20 cellular contexts compared by ENCODE assay signal in the genomic region with DNA sequence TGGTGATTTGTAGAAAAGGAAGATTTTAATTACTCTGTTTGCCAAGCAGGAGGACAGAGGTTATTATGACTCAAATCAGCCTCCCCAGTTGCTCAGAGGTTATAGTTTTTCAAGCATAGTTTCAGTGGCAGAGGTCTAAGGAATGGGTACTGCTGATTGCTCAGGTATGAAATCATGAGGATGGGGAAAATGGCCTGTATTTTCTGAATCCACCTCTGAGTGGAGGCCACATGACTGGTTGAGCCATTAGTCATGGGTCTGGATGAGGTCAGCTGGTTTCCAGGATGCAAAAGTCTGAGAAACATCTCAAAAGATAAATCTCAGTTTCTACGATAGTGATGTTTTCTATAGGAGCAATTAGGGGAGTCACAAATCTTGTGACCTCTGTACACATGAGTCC.
DNase-seq lines count a peak whose midpoint lies in the region; ATAC-seq and FAIRE-seq lines count a peak whose summit lies in the region.
"Had no signal": no experiment of that assay in that cellular context is flagged by ENCODE, and none has a peak within 500 bp of the region (broad histone marks: within the 10 kb centered on the region; RNA-seq: fewer than 3 reads in every experiment).

No MANE protein-coding gene starts in this region.

- peaks cover 3 to 9% of the 10 kb centered on the region in 2 donors for H3K9me3 Mint-ChIP-seq in activated T-cell treated with anti-CD3 and anti-CD28 coated beads, Interleukin-2, amount 50 U/mL, for 72 hours
- peaks cover 6% of the 10 kb centered on the region for H3K9me3 Mint-ChIP-seq in stimulated activated effector memory CD8-positive, alpha-beta T cell treated with anti-CD3 and anti-CD28 coated beads, Interleukin-12 subunit alpha, Interleukin-12 subunit beta, amount 100 ng/mL, for 72 hours
- H3K9me3 Mint-ChIP-seq: type B pancreatic cell had no signal

- peak; percentile 51 for FAIRE-seq in RCC 7860 (lab: Jason Lieb, UNC)
- FAIRE-seq: A204.1, pancreas had no signal

- H3K27ac Mint-ChIP-seq in activated T-cell treated with anti-CD3 and anti-CD28 coated beads, Interleukin-2, amount 50 U/mL, for 72 hours, result no peak overlapping the region
- no peak overlapping the region for H3K27ac Mint-ChIP-seq in stimulated activated effector memory CD8-positive, alpha-beta T cell treated with anti-CD3 and anti-CD28 coated beads, Interleukin-12 subunit alpha, Interleukin-12 subunit beta, amount 100 ng/mL, for 72 hours
- H3K27ac Mint-ChIP-seq: naive thymus-derived CD8-positive, alpha-beta T cell; stimulated activated naive CD8-positive, alpha-beta T cell treated with anti-CD3 and anti-CD28 coated beads, Interleukin-15, Interleukin-2, amounts not matched to agents 100 ng/mL and 50 ng/mL, for 24 hours; type B pancreatic cell had no signal

- peak; percentile 63 to 74 for ATAC-seq in activated T-cell treated with anti-CD3 and anti-CD28 coated beads, Interleukin-2, amount 50 U/mL, for 72 hours (replicated peaks in 1 of 2)
- ATAC-seq in stimulated activated effector memory CD8-positive, alpha-beta T cell treated with anti-CD3 and anti-CD28 coated beads, Interleukin-12 subunit alpha, Interleukin-12 subunit beta, amount 100 ng/mL, for 72 hours, result peak; percentile 3
- no peak for ATAC-seq in HG03039 (IDR thresholded peaks at IDR 0.05; ENCODE audit: unreplicated experiment)
- ATAC-seq: naive thymus-derived CD8-positive, alpha-beta T cell had no signal

- H3K4me1 Mint-ChIP-seq in activated T-cell treated with anti-CD3 and anti-CD28 coated beads, Interleukin-2, amount 50 U/mL, for 72 hours (ENCODE audit: low read depth), result no peaks in the 10 kb centered on the region
- no peaks in the 10 kb centered on the region for H3K4me1 Mint-ChIP-seq in stimulated activated effector memory CD8-positive, alpha-beta T cell treated with anti-CD3 and anti-CD28 coated beads, Interleukin-12 subunit alpha, Interleukin-12 subunit beta, amount 100 ng/mL, for 72 hours
- H3K4me1 Mint-ChIP-seq: naive thymus-derived CD8-positive, alpha-beta T cell had no signal

- DNase-seq in activated T-cell treated with anti-CD3 and anti-CD28 coated beads, Interleukin-2, amount 50 U/mL, for 72 hours, result no peak
- no peak for DNase-seq in activated T-cell treated with anti-CD3 and anti-CD28 coated beads, Interleukin-2, amount 50 U/mL, for 48 hours
- DNase-seq in RCC 7860 (ENCODE audit: low spot score) (peak; percentile 25), fibroblast of peridontal ligament (ENCODE audit: extremely low read depth) (peak; percentile 2), NCI-H2196 treated with DMSO at 0.1 percent for 48 hours (lab: John Stamatoyannopoulos, UW; ENCODE audit: unreplicated experiment) (no peak), LoVo (ENCODE audit: low spot score) (no peak)
- no peak for DNase-seq in stimulated activated effector memory CD8-positive, alpha-beta T cell treated with anti-CD3 and anti-CD28 coated beads, Interleukin-12 subunit alpha, Interleukin-12 subunit beta, amount 100 ng/mL, for 72 hours (ENCODE audit: low spot score in 2 of 2)
- DNase-seq: activated CD8-positive, alpha-beta memory T cell treated with anti-CD3 and anti-CD28 coated beads, Interleukin-2, amount 50 U/mL, for 48 hours; activated naive CD4-positive, alpha-beta T cell; aorta; KG1; naive thymus-derived CD8-positive, alpha-beta T cell; NCI-H2081 treated with DMSO at 0.1 percent for 48 hours; NCI-H524; pancreas; stimulated activated CD4-positive, alpha-beta T cell treated with anti-CD3 and anti-CD28 coated beads, Interleukin-1b, Interleukin-23, amount 100 ng/mL, for 48 hours had no signal

- peaks cover 0 to 1% of the 10 kb centered on the region in 2 donors for H3K36me3 Mint-ChIP-seq in activated T-cell treated with anti-CD3 and anti-CD28 coated beads, Interleukin-2, amount 50 U/mL, for 72 hours (ENCODE audit: insufficient read depth in 2 of 2)
- no peaks in the 10 kb centered on the region for H3K36me3 Mint-ChIP-seq in stimulated activated effector memory CD8-positive, alpha-beta T cell treated with anti-CD3 and anti-CD28 coated beads, Interleukin-12 subunit alpha, Interleukin-12 subunit beta, amount 100 ng/mL, for 72 hours
- H3K36me3 Mint-ChIP-seq: type B pancreatic cell had no signal

- peaks cover 6% of the 10 kb centered on the region for H3K27me3 Mint-ChIP-seq in activated T-cell treated with anti-CD3 and anti-CD28 coated beads, Interleukin-2, amount 50 U/mL, for 72 hours (ENCODE audit: low read depth)
- H3K27me3 Mint-ChIP-seq: type B pancreatic cell had no signal

- no peak overlapping the region for H3K4me3 Mint-ChIP-seq in activated T-cell treated with anti-CD3 and anti-CD28 coated beads, Interleukin-2, amount 50 U/mL, for 72 hours
- no peak overlapping the region for H3K4me3 Mint-ChIP-seq in stimulated activated effector memory CD8-positive, alpha-beta T cell treated with anti-CD3 and anti-CD28 coated beads, Interleukin-12 subunit alpha, Interleukin-12 subunit beta, amount 100 ng/mL, for 72 hours
- H3K4me3 Mint-ChIP-seq: naive thymus-derived CD8-positive, alpha-beta T cell; stimulated activated naive CD8-positive, alpha-beta T cell treated with anti-CD3 and anti-CD28 coated beads, Interleukin-15, Interleukin-2, amounts not matched to agents 100 ng/mL and 50 ng/mL, for 24 hours; type B pancreatic cell had no signal

Comparison
In these comparisons a context has a peak if more than half of its experiments do, and no peak if none do; other contexts are left out.
1. DNase-seq: peak in RCC 7860 (single experiment) and fibroblast of peridontal ligament (single experiment); none in activated T-cell treated with anti-CD3 and anti-CD28 coated beads, Interleukin-2, amount 50 U/mL, for 72 hours (0 of 2), activated T-cell treated with anti-CD3 and anti-CD28 coated beads, Interleukin-2, amount 50 U/mL, for 48 hours (0 of 2), stimulated activated effector memory CD8-positive, alpha-beta T cell treated with anti-CD3 and anti-CD28 coated beads, Interleukin-12 subunit alpha, Interleukin-12 subunit beta, amount 100 ng/mL, for 72 hours (0 of 2), NCI-H2196 treated with DMSO at 0.1 percent for 48 hours (single experiment) and LoVo (single experiment).